In genomic region chrX:79231662-79232061, GRCh38 we compare ENCODE assay signal across 14 cellular contexts.
DNase-seq lines count a peak whose midpoint lies in the region; ATAC-seq lines count a peak whose summit lies in the region.
"Had no signal": no experiment of that assay in that cellular context is flagged by ENCODE, and none has a peak within 500 bp of the region (broad histone marks: within the 10 kb centered on the region; RNA-seq: fewer than 3 reads in every experiment).

No MANE protein-coding gene starts in this region.

- no peaks in the 10 kb centered on the region for H3K27me3 Mint-ChIP-seq in activated naive CD4-positive, alpha-beta T cell treated with anti-CD3 and anti-CD28 coated beads, Interleukin-2, amount 50 U/mL, for 24 hours
- no peaks in the 10 kb centered on the region for H3K27me3 Mint-ChIP-seq in T-helper 17 cell
- H3K27me3 Mint-ChIP-seq in effector memory CD8-positive, alpha-beta T cell = no peaks in the 10 kb centered on the region
- H3K27me3 Mint-ChIP-seq in stimulated activated memory B cell treated with anti-CD40 and anti-IgM and Interleukin-4, amounts not matched to agents 10 μg/mL and 1 μg/mL and 100 μg/mL, for 72 hours = no peaks in the 10 kb centered on the region
- H3K27me3 Mint-ChIP-seq: B cell had no signal

- no peak overlapping the region for H3K4me3 Mint-ChIP-seq in activated naive CD4-positive, alpha-beta T cell treated with anti-CD3 and anti-CD28 coated beads, Interleukin-2, amount 50 U/mL, for 24 hours
- no peak overlapping the region for H3K4me3 Mint-ChIP-seq in T-helper 17 cell
- peak overlapping the region; percentile 18 to 50 for H3K4me3 Mint-ChIP-seq in effector memory CD8-positive, alpha-beta T cell
- no peak overlapping the region for H3K4me3 Mint-ChIP-seq in stimulated activated memory B cell treated with anti-CD40 and anti-IgM and Interleukin-4, amounts not matched to agents 10 μg/mL and 1 μg/mL and 100 μg/mL, for 72 hours
- H3K4me3 Mint-ChIP-seq: B cell had no signal

- peaks cover 61% of the 10 kb centered on the region for H3K4me1 Mint-ChIP-seq in activated naive CD4-positive, alpha-beta T cell treated with anti-CD3 and anti-CD28 coated beads, Interleukin-2, amount 50 U/mL, for 24 hours
- peaks cover 16% of the 10 kb centered on the region for H3K4me1 Mint-ChIP-seq in T-helper 17 cell
- H3K4me1 Mint-ChIP-seq in effector memory CD8-positive, alpha-beta T cell (ENCODE audit: low read depth in 2 of 2) = peaks cover 22 to 34% of the 10 kb centered on the region in 2 donors
- H3K4me1 Mint-ChIP-seq in stimulated activated memory B cell treated with anti-CD40 and anti-IgM and Interleukin-4, amounts not matched to agents 10 μg/mL and 1 μg/mL and 100 μg/mL, for 72 hours = peaks cover 16% of the 10 kb centered on the region

- no peak for ATAC-seq in T-helper 17 cell
- peak; percentile 24 for ATAC-seq in effector memory CD8-positive, alpha-beta T cell (replicated peaks)
- ATAC-seq in stimulated activated memory B cell treated with anti-CD40 and anti-IgM and Interleukin-4, amounts not matched to agents 10 μg/mL and 1 μg/mL and 100 μg/mL, for 72 hours = no peak

- H3K9me3 Mint-ChIP-seq in activated naive CD4-positive, alpha-beta T cell treated with anti-CD3 and anti-CD28 coated beads, Interleukin-2, amount 50 U/mL, for 24 hours = peaks cover 6% of the 10 kb centered on the region
- no peaks in the 10 kb centered on the region for H3K9me3 Mint-ChIP-seq in effector memory CD8-positive, alpha-beta T cell
- H3K9me3 Mint-ChIP-seq in stimulated activated memory B cell treated with anti-CD40 and anti-IgM and Interleukin-4, amounts not matched to agents 10 μg/mL and 1 μg/mL and 100 μg/mL, for 72 hours = peaks cover 2% of the 10 kb centered on the region

- no peak for DNase-seq in activated naive CD4-positive, alpha-beta T cell treated with Interleukin-2 at 50 U/mL for 16 hours
- DNase-seq in T-helper 17 cell (no peak), SHP77 (lab: John Stamatoyannopoulos, UW) (no peak)
- DNase-seq in effector memory CD8-positive, alpha-beta T cell = no peak
- DNase-seq in stimulated activated CD4-positive, alpha-beta T cell treated with anti-CD3 and anti-CD28 coated beads, Interleukin-2, amount 100 ng/mL, for 24 hours = no peak
- DNase-seq: DMS 273 treated with DMSO at 0.1 percent for 48 hours, H7, KBM-7, NCI-H1436 treated with DMSO at 0.1 percent for 48 hours, NCI-H226, NCI-H526 treated with DMSO at 0.1 percent for 48 hours had no signal

- no peaks in the 10 kb centered on the region for H3K9me3 ChIP-seq in T-helper 17 cell (ENCODE audit: control insufficient read depth, low read length, poor library complexity, severe bottlenecking)

- H3K27ac Mint-ChIP-seq in activated naive CD4-positive, alpha-beta T cell treated with anti-CD3 and anti-CD28 coated beads, Interleukin-2, amount 50 U/mL, for 24 hours = peak overlapping the region; percentile 46
- peak overlapping the region; percentile 84 for H3K27ac Mint-ChIP-seq in T-helper 17 cell
- peak overlapping the region; percentile 81 to 85 for H3K27ac Mint-ChIP-seq in effector memory CD8-positive, alpha-beta T cell
- H3K27ac Mint-ChIP-seq in stimulated activated memory B cell treated with anti-CD40 and anti-IgM and Interleukin-4, amounts not matched to agents 10 μg/mL and 1 μg/mL and 100 μg/mL, for 72 hours = no peak overlapping the region
- H3K27ac Mint-ChIP-seq: B cell had no signal

- peaks cover 8% of the 10 kb centered on the region for H3K36me3 Mint-ChIP-seq in activated naive CD4-positive, alpha-beta T cell treated with anti-CD3 and anti-CD28 coated beads, Interleukin-2, amount 50 U/mL, for 24 hours
- H3K36me3 Mint-ChIP-seq in T-helper 17 cell (ENCODE audit: low read depth) = no peaks in the 10 kb centered on the region
- H3K36me3 Mint-ChIP-seq in effector memory CD8-positive, alpha-beta T cell (ENCODE audit: insufficient read depth) = no peaks in the 10 kb centered on the region
- peaks cover 10% of the 10 kb centered on the region for H3K36me3 Mint-ChIP-seq in stimulated activated memory B cell treated with anti-CD40 and anti-IgM and Interleukin-4, amounts not matched to agents 10 μg/mL and 1 μg/mL and 100 μg/mL, for 72 hours

Comparison
In these comparisons a context has a peak if more than half of its experiments do, and no peak if none do; other contexts are left out.
1. H3K4me3 Mint-ChIP-seq: peak in effector memory CD8-positive, alpha-beta T cell (2 of 2); none in activated naive CD4-positive, alpha-beta T cell treated with anti-CD3 and anti-CD28 coated beads, Interleukin-2, amount 50 U/mL, for 24 hours (single experiment), T-helper 17 cell (single experiment) and stimulated activated memory B cell treated with anti-CD40 and anti-IgM and Interleukin-4, amounts not matched to agents 10 μg/mL and 1 μg/mL and 100 μg/mL, for 72 hours (single experiment).